In genomic region chr13:33612641-33613638, GRCh38 we compare ENCODE assay signal across 12 cellular contexts.
DNase-seq lines count a peak whose midpoint lies in the region; ATAC-seq lines count a peak whose summit lies in the region.
"Had no signal": no experiment of that assay in that cellular context is flagged by ENCODE, and none has a peak within 500 bp of the region (broad histone marks: within the 10 kb centered on the region; RNA-seq: fewer than 3 reads in every experiment).

No MANE protein-coding gene starts in this region.

- no peaks in the 10 kb centered on the region for H3K9me3 Mint-ChIP-seq in activated CD4-positive, alpha-beta memory T cell treated with anti-CD3 and anti-CD28 coated beads for 36 hours
- H3K9me3 Mint-ChIP-seq in stimulated activated naive CD8-positive, alpha-beta T cell treated with anti-CD3 and anti-CD28 coated beads, Interleukin-15, amount 100 ng/mL, for 72 hours: peaks cover 0 to 4% of the 10 kb centered on the region in 2 donors

- peaks cover 53% of the 10 kb centered on the region for H3K4me1 Mint-ChIP-seq in activated CD4-positive, alpha-beta memory T cell treated with anti-CD3 and anti-CD28 coated beads for 36 hours (ENCODE audit: low read depth)
- H3K4me1 Mint-ChIP-seq in stimulated activated naive CD8-positive, alpha-beta T cell treated with anti-CD3 and anti-CD28 coated beads, Interleukin-15, amount 100 ng/mL, for 72 hours: peaks cover 46% of the 10 kb centered on the region

- H3K27ac Mint-ChIP-seq in activated CD4-positive, alpha-beta memory T cell treated with anti-CD3 and anti-CD28 coated beads for 36 hours: peak overlapping the region; percentile 94
- H3K27ac Mint-ChIP-seq in stimulated activated naive CD8-positive, alpha-beta T cell treated with anti-CD3 and anti-CD28 coated beads, Interleukin-15, amount 100 ng/mL, for 72 hours: peak overlapping the region; percentile 92 to 93

- peak overlapping the region; percentile 10 for H3K4me3 Mint-ChIP-seq in activated CD4-positive, alpha-beta memory T cell treated with anti-CD3 and anti-CD28 coated beads for 36 hours
- H3K4me3 Mint-ChIP-seq in stimulated activated naive CD8-positive, alpha-beta T cell treated with anti-CD3 and anti-CD28 coated beads, Interleukin-15, amount 100 ng/mL, for 72 hours: peak overlapping the region; percentile 57 to 60

- H3K27me3 Mint-ChIP-seq in activated CD4-positive, alpha-beta memory T cell treated with anti-CD3 and anti-CD28 coated beads for 36 hours: no peaks in the 10 kb centered on the region
- H3K27me3 Mint-ChIP-seq in stimulated activated naive CD8-positive, alpha-beta T cell treated with anti-CD3 and anti-CD28 coated beads, Interleukin-15, amount 100 ng/mL, for 72 hours: peaks cover 11% of the 10 kb centered on the region

- no peaks in the 10 kb centered on the region for H3K36me3 Mint-ChIP-seq in activated CD4-positive, alpha-beta memory T cell treated with anti-CD3 and anti-CD28 coated beads for 36 hours

- POLR2A ChIA-PET in activated CD4-positive, alpha-beta memory T cell treated with anti-CD3 and anti-CD28 coated beads for 36 hours (lab: Charles Lee): interaction anchor here (1.1 to 1.5 kb wide), 4 partner anchors 23 to 110 kb away, joined by 3 to 11 read pairs (median 6); no protein-coding TSS in a partner anchor

- peak; percentile 57 for ATAC-seq in HG02763 (IDR thresholded peaks at IDR 0.05; ENCODE audit: unreplicated experiment)
- peak; percentile 86 for ATAC-seq in stimulated activated naive CD8-positive, alpha-beta T cell treated with anti-CD3 and anti-CD28 coated beads, Interleukin-15, amount 100 ng/mL, for 72 hours

- intact Hi-C loops in activated CD4-positive, alpha-beta memory T cell treated with anti-CD3 and anti-CD28 coated beads for 36 hours (cut with micrococcal nuclease): loop anchor here (1.0 to 10.0 kb wide), 8 partner anchors 15 to 1186 kb away; partner anchors contain the start of gene N4BP2L1

- CTCF ChIA-PET in activated CD4-positive, alpha-beta memory T cell treated with anti-CD3 and anti-CD28 coated beads for 36 hours (lab: Charles Lee): interaction anchor here (0.6 to 2.3 kb wide), 7 partner anchors 16 to 111 kb away, joined by 3 to 10 read pairs (median 5); no protein-coding TSS in a partner anchor

- DNase-seq in stimulated activated CD4-positive, alpha-beta T cell treated with anti-CD3 and anti-CD28 coated beads, Interleukin-1b, Interleukin-23, amount 100 ng/mL, for 48 hours: peak; percentile 60
- DNase-seq in stimulated activated CD4-positive, alpha-beta T cell treated with anti-CD3 and anti-CD28 coated beads, Interleukin-2, amount 100 ng/mL, for 24 hours: no peak
- DNase-seq in activated CD4-positive, alpha-beta memory T cell treated with anti-CD3 and anti-CD28 coated beads for 36 hours: peak; percentile 63
- peak; percentile 13 to 37 for DNase-seq in stimulated activated naive CD8-positive, alpha-beta T cell treated with anti-CD3 and anti-CD28 coated beads, Interleukin-15, amount 100 ng/mL, for 72 hours
- DNase-seq in occipital lobe (lab: John Stamatoyannopoulos, UW): no peak
- DNase-seq in NCI-H524 treated with DMSO at 0.1 percent for 48 hours (lab: John Stamatoyannopoulos, UW): no peak
- DNase-seq in DMS114 treated with DMSO at 0.1 percent for 48 hours (lab: John Stamatoyannopoulos, UW; ENCODE audit: unreplicated experiment): no peak
- DNase-seq: effector memory CD4-positive, alpha-beta T cell; GM23248; Peyer's patch; stimulated activated CD8-positive, alpha-beta memory T cell treated with anti-CD3 and anti-CD28 coated beads, Interleukin-4, amount 100 ng/mL, for 48 hours had no signal

Comparison
In these comparisons a context has a peak if more than half of its experiments do, and no peak if none do; other contexts are left out.
1. DNase-seq: peak in stimulated activated CD4-positive, alpha-beta T cell treated with anti-CD3 and anti-CD28 coated beads, Interleukin-1b, Interleukin-23, amount 100 ng/mL, for 48 hours (single experiment), activated CD4-positive, alpha-beta memory T cell treated with anti-CD3 and anti-CD28 coated beads for 36 hours (single experiment) and stimulated activated naive CD8-positive, alpha-beta T cell treated with anti-CD3 and anti-CD28 coated beads, Interleukin-15, amount 100 ng/mL, for 72 hours (2 of 2); none in stimulated activated CD4-positive, alpha-beta T cell treated with anti-CD3 and anti-CD28 coated beads, Interleukin-2, amount 100 ng/mL, for 24 hours (0 of 2), occipital lobe (single experiment), NCI-H524 treated with DMSO at 0.1 percent for 48 hours (single experiment) and DMS114 treated with DMSO at 0.1 percent for 48 hours (single experiment).